In the genomic region with DNA sequence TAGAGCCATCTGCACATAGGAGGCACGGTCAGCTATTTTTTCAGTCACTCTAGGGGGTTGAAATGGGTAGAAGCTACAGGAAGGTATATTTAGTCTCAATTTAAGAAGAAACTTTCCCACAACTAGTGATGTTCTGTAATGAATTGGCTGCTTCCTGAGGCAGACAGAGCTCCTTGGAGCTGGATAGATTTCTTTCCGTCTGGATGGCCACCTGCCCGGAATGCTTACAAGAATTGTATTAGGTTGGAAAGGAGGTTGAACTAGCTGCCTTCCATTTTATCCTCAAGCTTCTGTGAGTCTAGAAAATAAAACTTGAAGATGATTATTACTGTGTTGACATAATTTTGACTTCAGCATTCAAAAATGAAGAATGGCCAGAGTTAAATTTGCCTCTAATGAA, we compare ENCODE assay signal across 21 cellular contexts.
"Had no signal": no experiment of that assay in that cellular context is flagged by ENCODE, and none has a peak within 500 bp of the region (broad histone marks: within the 10 kb centered on the region; RNA-seq: fewer than 3 reads in every experiment).

No MANE protein-coding gene starts in this region.

- DNase-seq: activated CD4-positive, alpha-beta T cell treated with anti-CD3 and anti-CD28 coated beads, Interleukin-2, amount 50 U/mL, for 1 hour; activated CD4-positive, CD25-positive, alpha-beta regulatory T cell treated with anti-CD3 and anti-CD28 coated beads, Interleukin-2, amount 50 U/mL, for 72 hours; activated CD8-positive, alpha-beta memory T cell treated with anti-CD3 and anti-CD28 coated beads, Interleukin-2, amount 50 U/mL, for 4 hours; activated effector memory CD4-positive, alpha-beta T cell treated with Interleukin-2 at 50 U/mL for 16 hours; activated naive CD4-positive, alpha-beta T cell treated with anti-CD3 and anti-CD28 coated beads, Interleukin-2, amount 10 ng/mL, durations not matched to agents 7 days and 5 days; activated naive CD8-positive, alpha-beta T cell treated with anti-CD3 and anti-CD28 coated beads, Interleukin-2, amount 50 U/mL, for 24 hours; activated T-cell treated with anti-CD3 and anti-CD28 coated beads, Interleukin-2, amount 50 U/mL, for 48 hours; effector memory CD8-positive, alpha-beta T cell; foreskin fibroblast; islet precursor cell; ovary; right lobe of liver; stimulated activated CD4-positive, alpha-beta T cell treated with anti-CD3 and anti-CD28 coated beads, Interleukin-4, amount 100 ng/mL, for 24 hours; T-helper 2 cell; uterus had no signal

- H3K9me3 ChIP-seq: ovary, right lobe of liver, tibial nerve, uterus had no signal

- H3K36me3 ChIP-seq: cardiac muscle cell, ovary, uterus had no signal

- H3K4me3 ChIP-seq: cardiac muscle cell, lung, ovary, right lobe of liver, tibial nerve, uterus had no signal

- H3K27ac Mint-ChIP-seq: activated naive CD4-positive, alpha-beta T cell treated with anti-CD3 and anti-CD28 coated beads, Interleukin-2, amount 10 ng/mL, durations not matched to agents 7 days and 5 days; activated naive CD8-positive, alpha-beta T cell treated with anti-CD3 and anti-CD28 coated beads, Interleukin-2, amount 50 U/mL, for 24 hours; effector memory CD8-positive, alpha-beta T cell; stimulated activated effector memory CD8-positive, alpha-beta T cell treated with anti-CD3 and anti-CD28 coated beads, Interleukin-12 subunit alpha, Interleukin-12 subunit beta, amount 100 ng/mL, for 72 hours had no signal

- H3K27me3 ChIP-seq: ovary, right lobe of liver, tibial nerve, uterus had no signal

- H3K4me1 ChIP-seq: right lobe of liver had no signal

- H3K36me3 Mint-ChIP-seq: activated naive CD4-positive, alpha-beta T cell treated with anti-CD3 and anti-CD28 coated beads, Interleukin-2, amount 10 ng/mL, durations not matched to agents 7 days and 5 days had no signal

- H3K27me3 Mint-ChIP-seq: activated naive CD4-positive, alpha-beta T cell treated with anti-CD3 and anti-CD28 coated beads, Interleukin-2, amount 10 ng/mL, durations not matched to agents 7 days and 5 days; effector memory CD8-positive, alpha-beta T cell had no signal

- H3K9me3 Mint-ChIP-seq: activated naive CD4-positive, alpha-beta T cell treated with anti-CD3 and anti-CD28 coated beads, Interleukin-2, amount 10 ng/mL, durations not matched to agents 7 days and 5 days; activated naive CD8-positive, alpha-beta T cell treated with anti-CD3 and anti-CD28 coated beads, Interleukin-2, amount 50 U/mL, for 24 hours; effector memory CD8-positive, alpha-beta T cell; neural crest cell; stimulated activated effector memory CD8-positive, alpha-beta T cell treated with anti-CD3 and anti-CD28 coated beads, Interleukin-12 subunit alpha, Interleukin-12 subunit beta, amount 100 ng/mL, for 72 hours had no signal

- H3K27ac ChIP-seq: cardiac muscle cell, ovary, right lobe of liver, tibial nerve, uterus, VCaP had no signal

- H3K4me3 Mint-ChIP-seq: activated naive CD4-positive, alpha-beta T cell treated with anti-CD3 and anti-CD28 coated beads, Interleukin-2, amount 10 ng/mL, durations not matched to agents 7 days and 5 days; activated naive CD8-positive, alpha-beta T cell treated with anti-CD3 and anti-CD28 coated beads, Interleukin-2, amount 50 U/mL, for 24 hours; effector memory CD8-positive, alpha-beta T cell; neural crest cell; stimulated activated effector memory CD8-positive, alpha-beta T cell treated with anti-CD3 and anti-CD28 coated beads, Interleukin-12 subunit alpha, Interleukin-12 subunit beta, amount 100 ng/mL, for 72 hours had no signal
